In genomic region chr2:218354850-218355443, GRCh38 we compare ENCODE assay signal across 1 cellular context.
TF ChIP-seq lines count a peak whose summit lies in the region.

No MANE protein-coding gene starts in this region.

TF ChIP-seq in K562, 482 proteins besides CTCF, POLR2A, EP300 and RAD21:
- TF ChIP-seq CREB1 (IDR thresholded peaks at IDR 0.05), result no peak
- TF ChIP-seq CREB1 (CRISPR knock-in tag; IDR thresholded peaks at IDR 0.05), result no peak
- peak; percentile 23; the same call in 1 of the 2 replicates for TF ChIP-seq TFE3 (CRISPR knock-in tag; IDR thresholded peaks at IDR 0.05)
TF ChIP-seq in K562: peak in this region for 1.
